In genomic region chr13:111790621-111791020, GRCh38 we compare ENCODE assay signal across 18 cellular contexts.
DNase-seq lines count a peak whose midpoint lies in the region; TF ChIP-seq lines count a peak whose summit lies in the region.
"Had no signal": no experiment of that assay in that cellular context is flagged by ENCODE, and none has a peak within 500 bp of the region (broad histone marks: within the 10 kb centered on the region; RNA-seq: fewer than 3 reads in every experiment).

No MANE protein-coding gene starts in this region.

- CTCF ChIA-PET in MCF 10A (lab: Yijun Ruan, JAX): no interaction called here

- no TSS peak for BruUV-seq in MCF 10A (replicated peaks; lab: Mats Ljungman, UMichigan)

- TF ChIP-seq CTCF in osteoblast (IDR thresholded peaks at IDR 0.05; ENCODE audit: extremely low read depth, low read depth, low read length) (no peak), uterus (IDR thresholded peaks at IDR 0.05) (no peak), MCF 10A (IDR thresholded peaks at IDR 0.05; ENCODE audit: unreplicated experiment) (no peak)

- H3K9me3 ChIP-seq in Karpas-422 (ENCODE audit: low read length) (no peaks in the 10 kb centered on the region), osteoblast (ENCODE audit: low read depth, low read length) (peaks cover 6% of the 10 kb centered on the region), uterus (no peaks in the 10 kb centered on the region)
- H3K9me3 ChIP-seq: BLaER1 treated with 17β-estradiol and CSF1 and Interleukin-3, amounts not matched to agents 10 nM and 100 nM had no signal

- H2AFZ ChIP-seq in Karpas-422 (ENCODE audit: low read length): no peak overlapping the region
- no peak overlapping the region for H2AFZ ChIP-seq in osteoblast (ENCODE audit: low read length)
- H2AFZ ChIP-seq: GM23338 had no signal

- H3K79me2 ChIP-seq in Karpas-422 (ENCODE audit: low read length) (no peaks in the 10 kb centered on the region), osteoblast (ENCODE audit: insufficient read depth, low read length) (no peaks in the 10 kb centered on the region)

- H3K27ac Mint-ChIP-seq in MCF 10A (ENCODE audit: low read depth, unreplicated experiment): no peak overlapping the region
- H3K27ac Mint-ChIP-seq: CD4-positive, alpha-beta memory T cell; GM23338; IgD-negative memory B cell had no signal

- POLR2A ChIA-PET in MCF 10A (lab: Yijun Ruan, JAX): no interaction called here

- peaks cover 6% of the 10 kb centered on the region for H3K9me3 Mint-ChIP-seq in MCF 10A (ENCODE audit: unreplicated experiment)
- H3K9me3 Mint-ChIP-seq: GM23338 had no signal

- no peaks in the 10 kb centered on the region for H3K36me3 ChIP-seq in Karpas-422 (ENCODE audit: insufficient read depth, low read length)
- no peaks in the 10 kb centered on the region for H3K36me3 ChIP-seq in osteoblast (ENCODE audit: insufficient read depth, low read length)
- no peaks in the 10 kb centered on the region for H3K36me3 ChIP-seq in uterus
- H3K36me3 ChIP-seq: BLaER1 treated with 17β-estradiol and CSF1 and Interleukin-3, amounts not matched to agents 10 nM and 100 nM; SJSA1 had no signal

- H3K4me3 Mint-ChIP-seq in MCF 10A (ENCODE audit: unreplicated experiment): no peak overlapping the region
- H3K4me3 Mint-ChIP-seq: CD4-positive, alpha-beta memory T cell; GM23338; IgD-negative memory B cell had no signal

- H3K4me1 ChIP-seq in Karpas-422 (ENCODE audit: low read length) (no peaks in the 10 kb centered on the region), osteoblast (ENCODE audit: insufficient read depth, low read length) (no peaks in the 10 kb centered on the region), uterus (no peaks in the 10 kb centered on the region)
- H3K4me1 ChIP-seq: BLaER1 treated with 17β-estradiol and CSF1 and Interleukin-3, amounts not matched to agents 10 nM and 100 nM; SJSA1 had no signal

- no peaks in the 10 kb centered on the region for H4K20me1 ChIP-seq in Karpas-422 (ENCODE audit: insufficient read depth, low read depth, low read length)
- H4K20me1 ChIP-seq in osteoblast (ENCODE audit: insufficient read depth, low read length): no peaks in the 10 kb centered on the region
- H4K20me1 ChIP-seq: BLaER1 treated with 17β-estradiol and CSF1 and Interleukin-3, amounts not matched to agents 10 nM and 100 nM had no signal

- H3K36me3 Mint-ChIP-seq in MCF 10A (ENCODE audit: insufficient read depth, unreplicated experiment): no peaks in the 10 kb centered on the region
- H3K36me3 Mint-ChIP-seq: CD4-positive, alpha-beta memory T cell; IgD-negative memory B cell had no signal

- H3K4me1 Mint-ChIP-seq in MCF 10A (ENCODE audit: insufficient read depth, unreplicated experiment): no peaks in the 10 kb centered on the region
- H3K4me1 Mint-ChIP-seq: CD4-positive, alpha-beta memory T cell; GM23338; IgD-negative memory B cell had no signal

- no peaks in the 10 kb centered on the region for H3K27me3 Mint-ChIP-seq in MCF 10A (ENCODE audit: insufficient read depth, unreplicated experiment)
- H3K27me3 Mint-ChIP-seq: CD4-positive, alpha-beta memory T cell; IgD-negative memory B cell had no signal

- H3K4me2 ChIP-seq in Karpas-422 (ENCODE audit: low read depth, low read length, poor library complexity, severe bottlenecking) (no peak overlapping the region), osteoblast (ENCODE audit: insufficient read depth, low read length) (no peak overlapping the region)
- H3K4me2 ChIP-seq: BLaER1 treated with 17β-estradiol and CSF1 and Interleukin-3, amounts not matched to agents 10 nM and 100 nM; GM23338 had no signal

- no peaks in the 10 kb centered on the region for H3K9me2 ChIP-seq in Karpas-422 (replicated peaks; ENCODE audit: insufficient read depth, low read length)

- TF ChIP-seq POLR2A in uterus (IDR thresholded peaks at IDR 0.05): no peak

- H3K4me3 ChIP-seq in Karpas-422 (ENCODE audit: low read length) (no peak overlapping the region), osteoblast (ENCODE audit: insufficient read depth, low read length) (no peak overlapping the region), uterus (no peak overlapping the region)
- H3K4me3 ChIP-seq: BLaER1 treated with 17β-estradiol and CSF1 and Interleukin-3, amounts not matched to agents 10 nM and 100 nM; GM23338; SJSA1 had no signal

- H3K27me3 ChIP-seq in Karpas-422 (ENCODE audit: low read length) (no peaks in the 10 kb centered on the region), osteoblast (ENCODE audit: insufficient read depth, low read length) (no peaks in the 10 kb centered on the region), uterus (peaks cover 0 to 5% of the 10 kb centered on the region in 2 donors)
- H3K27me3 ChIP-seq: BLaER1 treated with 17β-estradiol and CSF1 and Interleukin-3, amounts not matched to agents 10 nM and 100 nM had no signal

- DNase-seq in Karpas-422 (peak; percentile 12), ecto neural progenitor cell (ENCODE audit: low spot score) (peak; percentile 29), osteoblast (ENCODE audit: insufficient read length, low spot score, missing footprints) (peak; percentile 29), uterus (no peak), MCF 10A (ENCODE audit: unreplicated experiment) (no peak), iPS-NIHi7 (ENCODE audit: extremely low spot score) (no peak)
- DNase-seq in effector CD8-positive, alpha-beta T cell (lab: John Stamatoyannopoulos, UW): no peak
- DNase-seq: CD4-positive, alpha-beta memory T cell; DMS153; NCI-H1417; NCI-H1694 treated with DMSO at 0.1 percent for 48 hours; NCI-H446 treated with DMSO at 0.1 percent for 48 hours; NCI-H526 treated with DMSO at 0.1 percent for 48 hours; OCI-M1 had no signal

- intact Hi-C loops in uterus (cut with DNase I; ENCODE audit: low total_unique reads) (no loop called here), MCF 10A (cut with micrococcal nuclease) (no loop called here)

- H3K27ac ChIP-seq in Karpas-422 (ENCODE audit: low read length): no peak overlapping the region
- H3K27ac ChIP-seq in osteoblast (ENCODE audit: low read depth, low read length): no peak overlapping the region
- no peak overlapping the region for H3K27ac ChIP-seq in uterus
- H3K27ac ChIP-seq: BLaER1 treated with 17β-estradiol and CSF1 and Interleukin-3, amounts not matched to agents 10 nM and 100 nM; SJSA1 had no signal

- no peak overlapping the region for H3K9ac ChIP-seq in Karpas-422 (ENCODE audit: low read length)
- H3K9ac ChIP-seq: BLaER1 treated with 17β-estradiol and CSF1 and Interleukin-3, amounts not matched to agents 10 nM and 100 nM had no signal

Comparison
In these comparisons a context has a peak if more than half of its experiments do, and no peak if none do; other contexts are left out.
1. DNase-seq: peak in Karpas-422 (single experiment), ecto neural progenitor cell (single experiment) and osteoblast (single experiment); none in effector CD8-positive, alpha-beta T cell (single experiment), uterus (0 of 2), MCF 10A (single experiment) and iPS-NIHi7 (single experiment).